Comparison of ENCODE assay signal across 8 cellular contexts in genomic region chr4:185201983-185202962, GRCh38. TPM values are rescaled to one million over a fixed set of nuclear protein-coding genes. Genes with fewer than 3 reads are reported as not detected.
DNase-seq lines count a peak whose midpoint lies in the region; ATAC-seq and TF ChIP-seq lines count a peak whose summit lies in the region.

No MANE protein-coding gene starts in this region.

- H3K27ac ChIP-seq in coronary artery (peak overlapping the region; percentile 99), neural progenitor cell (peak overlapping the region; percentile 19)

- no peaks in the 10 kb centered on the region for H3K9me3 ChIP-seq in neural progenitor cell (ENCODE audit: low read depth)

- peaks cover 3% of the 10 kb centered on the region for H3K36me3 Mint-ChIP-seq in neural progenitor cell

- no peaks in the 10 kb centered on the region for H3K27me3 ChIP-seq in neural progenitor cell

- H3K4me3 Mint-ChIP-seq in neural progenitor cell = peak overlapping the region; percentile 96

- peak overlapping the region; percentile 90 for H3K4me2 ChIP-seq in neural progenitor cell

- ATAC-seq in HG03095 (IDR thresholded peaks at IDR 0.05; ENCODE audit: unreplicated experiment) = no peak
- no peak for ATAC-seq in GM19328 (IDR thresholded peaks at IDR 0.05; ENCODE audit: unreplicated experiment)

- H4K20me1 ChIP-seq in neural progenitor cell (ENCODE audit: low read depth) = peaks cover 3% of the 10 kb centered on the region

- no peak overlapping the region for H3K9ac ChIP-seq in neural progenitor cell

- peaks cover 27% of the 10 kb centered on the region for H3K4me1 Mint-ChIP-seq in neural progenitor cell

- H3K9me3 Mint-ChIP-seq in neural progenitor cell = no peaks in the 10 kb centered on the region

- no peaks in the 10 kb centered on the region for H3K36me3 ChIP-seq in neural progenitor cell

- DNase-seq in NCI-H510A (lab: John Stamatoyannopoulos, UW) (peak; percentile 7), NCI-H510A treated with DMSO at 0.1 percent for 48 hours (lab: John Stamatoyannopoulos, UW) (no peak), T-helper 1 cell (peak in 4 of 5 donors; percentile 26 to 59 (median 40)), coronary artery (ENCODE audit: low spot score) (no peak), neural progenitor cell (ENCODE audit: low spot score) (peak; percentile 32), C1 segment of cervical spinal cord (lab: John Stamatoyannopoulos, UW) (no peak)

- H3K27me3 Mint-ChIP-seq in neural progenitor cell (ENCODE audit: insufficient read depth, low read depth) = peaks cover 4% of the 10 kb centered on the region

- H2AFZ ChIP-seq in neural progenitor cell (replicated peaks) = no peak overlapping the region

- H3K4me3 ChIP-seq in coronary artery (peak overlapping the region; percentile 94), neural progenitor cell (peak overlapping the region; percentile 76)

- H3K27ac Mint-ChIP-seq in neural progenitor cell = no peak overlapping the region

- H3K4me1 ChIP-seq in neural progenitor cell = peaks cover 29% of the 10 kb centered on the region

- H3K79me2 ChIP-seq in neural progenitor cell (ENCODE audit: low read depth) = peaks cover 63% of the 10 kb centered on the region

- TF ChIP-seq CTCF in coronary artery (IDR thresholded peaks at IDR 0.05) (no peak), neural progenitor cell (IDR thresholded peaks at IDR 0.05) (no peak)

- H3F3A ChIP-seq in neural progenitor cell (ENCODE audit: low read depth) = peaks cover 9% of the 10 kb centered on the region

RNA-seq across cellular contexts. Expression of gene CFAP97, which starts 1.5 kb away (rescaled TPM):
- 45.6 and 78.6 TPM in 2 replicates for total RNA-seq in neural progenitor cell (ENCODE audit: low replicate concordance)

RNA-seq across cellular contexts. Expression of gene SNX25, which starts 7.1 kb away (rescaled TPM):
- total RNA-seq in neural progenitor cell (ENCODE audit: low replicate concordance) = 39.2 and 50.8 TPM in 2 replicates

RNA-seq across cellular contexts. Expression of gene SLC25A4, which starts 59.2 kb away (rescaled TPM):
- total RNA-seq in neural progenitor cell (ENCODE audit: low replicate concordance) = 14.7 and 21.2 TPM in 2 replicates

Comparison
In these comparisons a context has a peak if more than half of its experiments do, and no peak if none do; other contexts are left out.
1. DNase-seq: peak in NCI-H510A (single experiment), T-helper 1 cell (4 of 5) and neural progenitor cell (single experiment); none in NCI-H510A treated with DMSO at 0.1 percent for 48 hours (single experiment), coronary artery (single experiment) and C1 segment of cervical spinal cord (0 of 14).